Comparison of ENCODE assay signal across 10 cellular contexts in genomic region chr2:26355038-26355995, GRCh38. TPM values are rescaled to one million over a fixed set of nuclear protein-coding genes. Genes with fewer than 3 reads are reported as not detected.
DNase-seq lines count a peak whose midpoint lies in the region; ATAC-seq and TF ChIP-seq lines count a peak whose summit lies in the region.
"Had no signal": no experiment of that assay in that cellular context is flagged by ENCODE, and none has a peak within 500 bp of the region (broad histone marks: within the 10 kb centered on the region; RNA-seq: fewer than 3 reads in every experiment).

No MANE protein-coding gene starts in this region.

- TF ChIP-seq CTCF in brain microvascular endothelial cell (IDR thresholded peaks at IDR 0.05; ENCODE audit: low read depth, low read length, missing control alignments) (no peak), omental fat pad (IDR thresholded peaks at IDR 0.05) (no peak), ascending aorta (IDR thresholded peaks at IDR 0.05) (no peak), MM.1S (IDR thresholded peaks at IDR 0.05; ENCODE audit: low read length) (no peak)

- H3K4me1 ChIP-seq in ascending aorta (no peaks in the 10 kb centered on the region), MM.1S (ENCODE audit: low read length) (no peaks in the 10 kb centered on the region)

- in situ Hi-C loops in brain microvascular endothelial cell (cut with HindIII; ENCODE audit: low pct_ligation_motif_present, low sequenced_read_pairs), result no loop called here

- DNase-seq in DMS79 (lab: John Stamatoyannopoulos, UW) (peak; percentile 78), MG63 (peak; percentile 19), brain microvascular endothelial cell (peak; percentile 88), omental fat pad (ENCODE audit: low spot score) (no peak), NCI-H1417 treated with DMSO at 0.1 percent for 48 hours (lab: John Stamatoyannopoulos, UW) (no peak), ascending aorta (ENCODE audit: low spot score in 2 of 2) (no peak), MM.1S (no peak)
- DNase-seq: posterior cingulate gyrus had no signal

- H3K9me3 ChIP-seq in MG63, result no peaks in the 10 kb centered on the region
- H3K9me3 ChIP-seq in ascending aorta, result no peaks in the 10 kb centered on the region
- H3K9me3 ChIP-seq in MM.1S (replicated peaks; ENCODE audit: insufficient read depth, low read length), result no peaks in the 10 kb centered on the region

- H3K4me3 ChIP-seq in MG63 (no peak overlapping the region), brain microvascular endothelial cell (ENCODE audit: low read depth, low read length) (no peak overlapping the region), ascending aorta (no peak overlapping the region), MM.1S (ENCODE audit: low read length) (no peak overlapping the region)

- H3K36me3 ChIP-seq in MG63 (0 out of 2 replicates have a peak, but pooled peaks cover 6% of the 10 kb centered on the region), brain microvascular endothelial cell (replicated peaks) (no peaks in the 10 kb centered on the region), ascending aorta (no peaks in the 10 kb centered on the region), MM.1S (replicated peaks; ENCODE audit: insufficient read depth, low read length) (no peaks in the 10 kb centered on the region; the same call in 1 of the 2 replicates)

- H4K20me1 ChIP-seq in MM.1S (ENCODE audit: insufficient read depth, low read length), result peaks cover 39% of the 10 kb centered on the region

- H3K4me2 ChIP-seq in MM.1S (ENCODE audit: low read depth, low read length), result no peak overlapping the region

- ATAC-seq in omental fat pad (ENCODE audit: low FRiP score) (peak; percentile 61), GM18517 (IDR thresholded peaks at IDR 0.05; ENCODE audit: unreplicated experiment) (no peak)

- intact Hi-C loops in ascending aorta (cut with DNase I), result no loop called here

- no peak overlapping the region for H3K9ac ChIP-seq in MM.1S (ENCODE audit: low read length)

- H2AFZ ChIP-seq in MM.1S (ENCODE audit: low read length), result no peak overlapping the region

- H3K27me3 ChIP-seq in MG63, result no peaks in the 10 kb centered on the region
- no peaks in the 10 kb centered on the region for H3K27me3 ChIP-seq in brain microvascular endothelial cell (replicated peaks)
- no peaks in the 10 kb centered on the region for H3K27me3 ChIP-seq in ascending aorta
- no peaks in the 10 kb centered on the region for H3K27me3 ChIP-seq in MM.1S (replicated peaks; ENCODE audit: insufficient read depth, low read length)

- H3F3A ChIP-seq in MM.1S (ENCODE audit: insufficient read depth, low read length), result no peaks in the 10 kb centered on the region

- H3K79me2 ChIP-seq in MM.1S (ENCODE audit: low read length), result peaks cover 100% of the 10 kb centered on the region

- H3K27ac ChIP-seq in brain microvascular endothelial cell (peak overlapping the region; percentile 64), ascending aorta (no peak overlapping the region), MM.1S (ENCODE audit: low read length) (no peak overlapping the region)

- no peaks in the 10 kb centered on the region for H3K9me2 ChIP-seq in MM.1S (replicated peaks; ENCODE audit: insufficient read depth, low read length)

RNA-seq across cellular contexts. Expression of gene ADGRF3, which starts 8.7 kb away (rescaled TPM):
- total RNA-seq in MG63 (2014; rRNA removed; shearing (Covaris generic); ENCODE audit: low replicate concordance), result not detected in 2 replicates
- total RNA-seq in omental fat pad (under 1 TPM in 1 of 4 donors, not detected in 3; 0.09 TPM), ascending aorta (not detected)

RNA-seq across cellular contexts. Expression of gene SELENOI, which starts 9.4 kb away (rescaled TPM):
- total RNA-seq in MG63 (2014; rRNA removed; shearing (Covaris generic); ENCODE audit: low replicate concordance), result 4.8 and 10.0 TPM in 2 replicates
- 10 to 100 TPM in 2 of 4 donors, 1 to 10 TPM in 2; 8.3 to 26.3 (median 14.0) TPM for total RNA-seq in omental fat pad
- 2.2 TPM for total RNA-seq in ascending aorta

RNA-seq across cellular contexts. Expression of gene DRC1, which starts 46.4 kb away (rescaled TPM):
- not detected in 2 replicates for total RNA-seq in MG63 (2014; rRNA removed; shearing (Covaris generic); ENCODE audit: low replicate concordance)
- total RNA-seq in omental fat pad, result not detected
- total RNA-seq in ascending aorta, result not detected
- total RNA-seq: dermis microvascular lymphatic vessel endothelial cell had no signal

Comparison
In these comparisons a context has a peak if more than half of its experiments do, and no peak if none do; other contexts are left out.
1. DNase-seq: peak in DMS79 (single experiment), MG63 (single experiment) and brain microvascular endothelial cell (single experiment); none in omental fat pad (single experiment), NCI-H1417 treated with DMSO at 0.1 percent for 48 hours (single experiment), ascending aorta (0 of 2) and MM.1S (single experiment).